In the genomic region with DNA sequence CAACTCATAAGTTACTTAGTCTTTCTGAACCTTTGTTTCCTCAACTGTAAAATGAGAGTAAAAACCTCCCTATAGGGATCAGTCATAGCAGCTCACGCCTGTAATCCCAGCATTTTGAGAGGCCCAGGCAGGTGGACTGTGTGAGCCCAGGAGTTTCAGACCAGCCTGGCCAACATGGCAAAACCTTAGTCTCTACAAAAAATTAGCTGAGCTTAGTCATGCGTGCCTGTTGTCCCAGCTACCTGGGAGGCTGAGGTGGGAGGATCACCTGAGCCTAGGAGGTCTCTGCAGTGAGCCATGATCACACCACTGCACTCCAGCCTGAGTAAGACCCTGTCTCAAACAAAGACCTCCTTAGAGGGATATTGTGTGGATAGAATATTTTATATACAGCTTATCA, we compare ENCODE assay signal across 12 cellular contexts. TPM values are rescaled to one million over a fixed set of nuclear protein-coding genes. Genes with fewer than 3 reads are reported as not detected.
DNase-seq lines count a peak whose midpoint lies in the region; ATAC-seq lines count a peak whose summit lies in the region.
"Had no signal": no experiment of that assay in that cellular context is flagged by ENCODE, and none has a peak within 500 bp of the region (broad histone marks: within the 10 kb centered on the region; RNA-seq: fewer than 3 reads in every experiment).

No MANE protein-coding gene starts in this region.

- DNase-seq in G401 (ENCODE audit: low spot score), result peak; percentile 7
- DNase-seq in activated naive CD8-positive, alpha-beta T cell treated with anti-CD3 and anti-CD28 coated beads, Interleukin-2, amount 10 ng/mL, durations not matched to agents 7 days and 5 days, result no peak
- DNase-seq in naive thymus-derived CD8-positive, alpha-beta T cell, result no peak
- DNase-seq in NCI-H748 treated with DMSO at 0.1 percent for 48 hours (lab: John Stamatoyannopoulos, UW), result no peak
- no peak for DNase-seq in NCI-H2196 treated with DMSO at 0.1 percent for 48 hours (lab: John Stamatoyannopoulos, UW; ENCODE audit: unreplicated experiment)
- DNase-seq: activated CD4-positive, alpha-beta T cell treated with anti-CD3 and anti-CD28 coated beads for 48 hours; activated gamma-delta T cell treated with Interleukin-2 at 50 U/mL for 16 hours; Kasumi-1; psoas muscle; T-helper 9 cell had no signal

- peaks cover 13 to 38% (median 26%) of the 10 kb centered on the region in 10 experiments for H3K4me1 ChIP-seq in BLaER1 treated with 17β-estradiol and CSF1 and Interleukin-3, amounts not matched to agents 10 nM and 100 nM
- H3K4me1 ChIP-seq: psoas muscle had no signal

- H3K36me3 ChIP-seq in BLaER1 treated with 17β-estradiol and CSF1 and Interleukin-3, amounts not matched to agents 10 nM and 100 nM, result peaks cover 0 to 22% (median 3%) of the 10 kb centered on the region in 11 experiments; a peak in 7 of 22 replicates

- ATAC-seq in activated naive CD8-positive, alpha-beta T cell treated with anti-CD3 and anti-CD28 coated beads, Interleukin-2, amount 10 ng/mL, durations not matched to agents 7 days and 5 days (ENCODE audit: low read depth), result no peak
- no peak for ATAC-seq in naive thymus-derived CD8-positive, alpha-beta T cell
- no peak for ATAC-seq in HG02763 (IDR thresholded peaks at IDR 0.05; ENCODE audit: unreplicated experiment)
- ATAC-seq: psoas muscle had no signal

- H3K27ac ChIP-seq in BLaER1 treated with 17β-estradiol and CSF1 and Interleukin-3, amounts not matched to agents 10 nM and 100 nM, result no peak overlapping the region
- H3K27ac ChIP-seq: psoas muscle had no signal

- no peak overlapping the region for H3K4me3 ChIP-seq in BLaER1 treated with 17β-estradiol and CSF1 and Interleukin-3, amounts not matched to agents 10 nM and 100 nM

- no peaks in the 10 kb centered on the region; a peak in 1 of 22 replicates for H4K20me1 ChIP-seq in BLaER1 treated with 17β-estradiol and CSF1 and Interleukin-3, amounts not matched to agents 10 nM and 100 nM

- H3K27me3 Mint-ChIP-seq in activated naive CD8-positive, alpha-beta T cell treated with anti-CD3 and anti-CD28 coated beads, Interleukin-2, amount 10 ng/mL, durations not matched to agents 7 days and 5 days, result no peaks in the 10 kb centered on the region
- H3K27me3 Mint-ChIP-seq in naive thymus-derived CD8-positive, alpha-beta T cell, result no peaks in the 10 kb centered on the region

- H3K36me3 Mint-ChIP-seq in activated naive CD8-positive, alpha-beta T cell treated with anti-CD3 and anti-CD28 coated beads, Interleukin-2, amount 10 ng/mL, durations not matched to agents 7 days and 5 days, result peaks cover 14% of the 10 kb centered on the region
- peaks cover 0 to 31% (median 15%) of the 10 kb centered on the region in 3 donors for H3K36me3 Mint-ChIP-seq in naive thymus-derived CD8-positive, alpha-beta T cell

- H3K4me3 Mint-ChIP-seq in activated naive CD8-positive, alpha-beta T cell treated with anti-CD3 and anti-CD28 coated beads, Interleukin-2, amount 10 ng/mL, durations not matched to agents 7 days and 5 days, result peak overlapping the region; percentile 100
- peak overlapping the region; percentile 90 to 100 (median 98) for H3K4me3 Mint-ChIP-seq in naive thymus-derived CD8-positive, alpha-beta T cell

- in situ Hi-C loops in G401 (cut with HindIII; ENCODE audit: low sequenced_read_pairs), result no loop called here

- no peaks in the 10 kb centered on the region for H3K9me3 Mint-ChIP-seq in activated naive CD8-positive, alpha-beta T cell treated with anti-CD3 and anti-CD28 coated beads, Interleukin-2, amount 10 ng/mL, durations not matched to agents 7 days and 5 days
- H3K9me3 Mint-ChIP-seq in naive thymus-derived CD8-positive, alpha-beta T cell, result peaks cover 0 to 9% (median 0%) of the 10 kb centered on the region in 9 donors

- H3K27ac Mint-ChIP-seq in activated naive CD8-positive, alpha-beta T cell treated with anti-CD3 and anti-CD28 coated beads, Interleukin-2, amount 10 ng/mL, durations not matched to agents 7 days and 5 days, result peak overlapping the region; percentile 46
- peak overlapping the region; percentile 9 to 98 (median 94) for H3K27ac Mint-ChIP-seq in naive thymus-derived CD8-positive, alpha-beta T cell

- peaks cover 36% of the 10 kb centered on the region for H3K4me1 Mint-ChIP-seq in activated naive CD8-positive, alpha-beta T cell treated with anti-CD3 and anti-CD28 coated beads, Interleukin-2, amount 10 ng/mL, durations not matched to agents 7 days and 5 days
- peaks cover 15 to 69% (median 57%) of the 10 kb centered on the region in 4 donors for H3K4me1 Mint-ChIP-seq in naive thymus-derived CD8-positive, alpha-beta T cell

- POLR2A ChIA-PET in activated naive CD8-positive, alpha-beta T cell treated with anti-CD3 and anti-CD28 coated beads, Interleukin-2, amount 10 ng/mL, durations not matched to agents 7 days and 5 days (lab: Charles Lee), result interaction anchor here (1.1 to 1.5 kb wide), 3 partner anchors 9 to 70 kb away, joined by 3 to 6 read pairs (median 3); no protein-coding TSS in a partner anchor
- POLR2A ChIA-PET in naive thymus-derived CD8-positive, alpha-beta T cell (lab: Charles Lee), result interaction anchor here (0.6 to 5.3 kb wide), 12 partner anchors 9 to 445 kb away, joined by 3 to 48 read pairs (median 6); no protein-coding TSS in a partner anchor

- peak overlapping the region in 2 of 11 experiments; percentile 11 to 48; a peak in 1 of 22 replicates for H3K9ac ChIP-seq in BLaER1 treated with 17β-estradiol and CSF1 and Interleukin-3, amounts not matched to agents 10 nM and 100 nM

- H3K4me2 ChIP-seq in BLaER1 treated with 17β-estradiol and CSF1 and Interleukin-3, amounts not matched to agents 10 nM and 100 nM, result peak overlapping the region in 8 of 11 experiments; percentile 11 to 100 (median 91); a peak in 11 of 22 replicates

- peaks cover 0 to 24% (median 20%) of the 10 kb centered on the region in 11 experiments; a peak in 18 of 22 replicates for H3K27me3 ChIP-seq in BLaER1 treated with 17β-estradiol and CSF1 and Interleukin-3, amounts not matched to agents 10 nM and 100 nM

- 0 out of 22 replicates have a peak, but pooled peaks cover 0 to 3% (median 0%) of the 10 kb centered on the region in 11 experiments for H3K9me3 ChIP-seq in BLaER1 treated with 17β-estradiol and CSF1 and Interleukin-3, amounts not matched to agents 10 nM and 100 nM (replicated peaks in 1 of 11)
- H3K9me3 ChIP-seq: psoas muscle had no signal

RNA-seq across cellular contexts. Expression of a gene that starts 2.3 kb away (rescaled TPM):
- total RNA-seq in G401 (2014; rRNA removed; shearing (Covaris generic)), result 0.20 and 0.37 TPM in 2 replicates
- 10 to 100 TPM; 24.3 to 25.8 TPM for total RNA-seq in activated naive CD8-positive, alpha-beta T cell treated with anti-CD3 and anti-CD28 coated beads, Interleukin-2, amount 10 ng/mL, durations not matched to agents 7 days and 5 days
- 10 to 100 TPM; 23.9 to 27.2 TPM for total RNA-seq in naive thymus-derived CD8-positive, alpha-beta T cell
- 10 to 100 TPM in 2 of 3 donors, 1 to 10 TPM in 1; 9.7 to 19.5 (median 18.6) TPM for polyA plus RNA-seq in naive thymus-derived CD8-positive, alpha-beta T cell

Comparison
In these comparisons a context has a peak if more than half of its experiments do, and no peak if none do; other contexts are left out.
1. RNA of a gene that starts 2.3 kb away (total RNA-seq): 23.9 to 27.2 TPM in naive thymus-derived CD8-positive, alpha-beta T cell and 24.3 to 25.8 TPM in activated naive CD8-positive, alpha-beta T cell treated with anti-CD3 and anti-CD28 coated beads, Interleukin-2, amount 10 ng/mL, durations not matched to agents 7 days and 5 days; 0.20 to 0.37 TPM in G401; every median in the first group is over 10 times any median in the second.